In the genomic region with DNA sequence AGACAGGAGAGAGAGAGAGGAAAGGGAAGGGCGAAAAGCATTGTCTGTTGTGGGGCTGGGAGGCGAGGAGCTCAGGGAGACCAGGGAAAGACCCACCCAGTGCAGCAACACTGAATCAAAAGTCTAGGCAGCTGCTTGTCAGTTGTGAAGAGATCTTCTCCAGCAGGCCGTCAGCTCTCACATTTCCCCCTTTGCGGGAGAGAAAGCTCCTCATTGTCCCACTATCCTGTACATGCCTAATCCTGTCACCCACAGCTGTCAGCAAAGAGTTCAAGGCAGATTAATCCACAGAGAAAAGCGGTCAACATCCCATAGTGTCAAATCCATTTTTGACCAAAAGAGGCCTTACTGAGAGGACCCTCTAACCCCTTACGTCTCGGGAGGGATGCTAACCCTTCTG, we compare ENCODE assay signal across 33 cellular contexts. TPM values are rescaled to one million over a fixed set of nuclear protein-coding genes. Genes with fewer than 3 reads are reported as not detected.
"Had no signal": no experiment of that assay in that cellular context is flagged by ENCODE, and none has a peak within 500 bp of the region (broad histone marks: within the 10 kb centered on the region; RNA-seq: fewer than 3 reads in every experiment).

No MANE protein-coding gene starts in this region.

- H3K4me3 ChIP-seq: heart left ventricle, ovary, right lobe of liver, skin epidermis, upper lobe of right lung had no signal

- H3K36me3 ChIP-seq: heart left ventricle, neutrophil, ovary, right lobe of liver, upper lobe of right lung had no signal

- H3K4me1 Mint-ChIP-seq: activated CD4-positive, alpha-beta memory T cell treated with anti-CD3 and anti-CD28 coated beads, Interleukin-2, amount 10 ng/mL, durations not matched to agents 7 days and 5 days; activated CD4-positive, alpha-beta T cell treated with anti-CD3 and anti-CD28 coated beads, Interleukin-2, amount 10 ng/mL, durations not matched to agents 7 days and 5 days; activated naive CD4-positive, alpha-beta T cell treated with anti-CD3 and anti-CD28 coated beads, Interleukin-2, amount 50 U/mL, for 24 hours; activated naive CD8-positive, alpha-beta T cell treated with anti-CD3 and anti-CD28 coated beads, Interleukin-2, amount 50 U/mL, for 24 hours; immature natural killer cell; mesothelial cell of epicardium; naive B cell; nephron progenitor cell; stimulated activated effector memory CD8-positive, alpha-beta T cell treated with anti-CD3 and anti-CD28 coated beads, Interleukin-12 subunit alpha, Interleukin-12 subunit beta, amount 100 ng/mL, for 72 hours; stimulated activated naive CD8-positive, alpha-beta T cell treated with anti-CD3 and anti-CD28 coated beads, Interleukin-15, amount 100 ng/mL, for 72 hours had no signal

- DNase-seq: activated CD4-positive, alpha-beta memory T cell treated with anti-CD3 and anti-CD28 coated beads, Interleukin-2, amount 10 ng/mL, durations not matched to agents 7 days and 5 days; activated CD4-positive, alpha-beta T cell treated with anti-CD3 and anti-CD28 coated beads, Interleukin-2, amount 10 ng/mL, durations not matched to agents 7 days and 5 days; activated CD8-positive, alpha-beta memory T cell treated with anti-CD3 and anti-CD28 coated beads, Interleukin-2, amount 50 U/mL, for 48 hours; activated gamma-delta T cell treated with Interleukin-2 at 50 U/mL for 16 hours; activated naive CD8-positive, alpha-beta T cell treated with anti-CD3 and anti-CD28 coated beads, Interleukin-2, amount 50 U/mL, for 24 hours; activated T-cell treated with anti-CD3 and anti-CD28 coated beads, Interleukin-2, amount 50 U/mL, for 24 hours; amygdala; caudate nucleus; cortex of kidney; effector memory CD8-positive, alpha-beta T cell; foreskin keratinocyte; heart left ventricle; hypothalamus; immature natural killer cell; kidney; left colon; mammary epithelial cell; naive B cell; nephron progenitor cell; ovary; right lobe of liver; stimulated activated CD4-positive, alpha-beta T cell treated with anti-CD3 and anti-CD28 coated beads, Interleukin-4, amount 100 ng/mL, for 24 hours; stimulated activated naive CD8-positive, alpha-beta T cell treated with anti-CD3 and anti-CD28 coated beads, Interleukin-15, amount 100 ng/mL, for 72 hours; substantia nigra; upper lobe of right lung had no signal

- H3K27me3 Mint-ChIP-seq: progenitor cell of endocrine pancreas had no signal

- H3K9me3 Mint-ChIP-seq: effector memory CD8-positive, alpha-beta T cell; stimulated activated effector memory CD8-positive, alpha-beta T cell treated with anti-CD3 and anti-CD28 coated beads, Interleukin-12 subunit alpha, Interleukin-12 subunit beta, amount 100 ng/mL, for 72 hours had no signal

- H3K9me3 ChIP-seq: ovary, right lobe of liver, upper lobe of right lung had no signal

- ATAC-seq: activated CD4-positive, CD25-positive, alpha-beta regulatory T cell treated with anti-CD3 and anti-CD28 coated beads, Interleukin-2, amount 50 U/mL, for 24 hours; activated naive CD8-positive, alpha-beta T cell treated with anti-CD3 and anti-CD28 coated beads, Interleukin-2, amount 50 U/mL, for 24 hours; effector memory CD8-positive, alpha-beta T cell; esophagus mucosa; foreskin keratinocyte; heart left ventricle; left colon; right lobe of liver; stimulated activated effector memory CD8-positive, alpha-beta T cell treated with anti-CD3 and anti-CD28 coated beads, Interleukin-12 subunit alpha, Interleukin-12 subunit beta, amount 100 ng/mL, for 72 hours; stimulated activated naive CD8-positive, alpha-beta T cell treated with anti-CD3 and anti-CD28 coated beads, Interleukin-15, amount 100 ng/mL, for 72 hours; upper lobe of right lung had no signal

- H3K4me3 Mint-ChIP-seq: activated CD4-positive, alpha-beta memory T cell treated with anti-CD3 and anti-CD28 coated beads, Interleukin-2, amount 10 ng/mL, durations not matched to agents 7 days and 5 days; activated CD4-positive, alpha-beta T cell treated with anti-CD3 and anti-CD28 coated beads, Interleukin-2, amount 10 ng/mL, durations not matched to agents 7 days and 5 days; activated naive CD4-positive, alpha-beta T cell treated with anti-CD3 and anti-CD28 coated beads, Interleukin-2, amount 50 U/mL, for 24 hours; activated naive CD8-positive, alpha-beta T cell treated with anti-CD3 and anti-CD28 coated beads, Interleukin-2, amount 50 U/mL, for 24 hours; activated T-cell treated with anti-CD3 and anti-CD28 coated beads, Interleukin-2, amount 50 U/mL, for 24 hours; effector memory CD8-positive, alpha-beta T cell; immature natural killer cell; mesothelial cell of epicardium; naive B cell; nephron progenitor cell; stimulated activated effector memory CD8-positive, alpha-beta T cell treated with anti-CD3 and anti-CD28 coated beads, Interleukin-12 subunit alpha, Interleukin-12 subunit beta, amount 100 ng/mL, for 72 hours; stimulated activated naive CD8-positive, alpha-beta T cell treated with anti-CD3 and anti-CD28 coated beads, Interleukin-15, amount 100 ng/mL, for 72 hours had no signal

- H3K27ac Mint-ChIP-seq: activated CD4-positive, alpha-beta memory T cell treated with anti-CD3 and anti-CD28 coated beads, Interleukin-2, amount 10 ng/mL, durations not matched to agents 7 days and 5 days; activated CD4-positive, alpha-beta T cell treated with anti-CD3 and anti-CD28 coated beads, Interleukin-2, amount 10 ng/mL, durations not matched to agents 7 days and 5 days; activated naive CD4-positive, alpha-beta T cell treated with anti-CD3 and anti-CD28 coated beads, Interleukin-2, amount 50 U/mL, for 24 hours; activated naive CD8-positive, alpha-beta T cell treated with anti-CD3 and anti-CD28 coated beads, Interleukin-2, amount 50 U/mL, for 24 hours; activated T-cell treated with anti-CD3 and anti-CD28 coated beads, Interleukin-2, amount 50 U/mL, for 24 hours; effector memory CD8-positive, alpha-beta T cell; immature natural killer cell; mesothelial cell of epicardium; naive B cell; nephron progenitor cell; progenitor cell of endocrine pancreas; stimulated activated effector memory CD8-positive, alpha-beta T cell treated with anti-CD3 and anti-CD28 coated beads, Interleukin-12 subunit alpha, Interleukin-12 subunit beta, amount 100 ng/mL, for 72 hours; stimulated activated naive CD8-positive, alpha-beta T cell treated with anti-CD3 and anti-CD28 coated beads, Interleukin-15, amount 100 ng/mL, for 72 hours had no signal

- H3K27me3 ChIP-seq: foreskin keratinocyte, neutrophil, ovary, right lobe of liver, upper lobe of right lung had no signal

- H3K27ac ChIP-seq: foreskin keratinocyte, heart left ventricle, neutrophil, ovary, right lobe of liver, skin epidermis, upper lobe of right lung had no signal

- H3K4me1 ChIP-seq: heart left ventricle, right lobe of liver, upper lobe of right lung had no signal

- H3K36me3 Mint-ChIP-seq: immature natural killer cell; stimulated activated effector memory CD8-positive, alpha-beta T cell treated with anti-CD3 and anti-CD28 coated beads, Interleukin-12 subunit alpha, Interleukin-12 subunit beta, amount 100 ng/mL, for 72 hours had no signal

RNA-seq across cellular contexts. Expression of a gene that starts 27.3 kb away (rescaled TPM):
- total RNA-seq: activated CD4-positive, alpha-beta memory T cell treated with anti-CD3 and anti-CD28 coated beads, Interleukin-2, amount 10 ng/mL, durations not matched to agents 7 days and 5 days; activated CD4-positive, alpha-beta T cell treated with anti-CD3 and anti-CD28 coated beads, Interleukin-2, amount 10 ng/mL, durations not matched to agents 7 days and 5 days; right lobe of liver had no signal
